8 cellular contexts compared by ENCODE assay signal in genomic region chr9:77011973-77012817, GRCh38. TPM values are rescaled to one million over a fixed set of nuclear protein-coding genes. Genes with fewer than 3 reads are reported as not detected.
DNase-seq lines count a peak whose midpoint lies in the region; ATAC-seq lines count a peak whose summit lies in the region.

No MANE protein-coding gene starts in this region.

- H3K79me1 ChIP-seq in mesenchymal stem cell (replicated peaks; ENCODE audit: low read length, poor library complexity, severe bottlenecking): no peaks in the 10 kb centered on the region

- no peak overlapping the region for H2BK5ac ChIP-seq in mesenchymal stem cell (ENCODE audit: low read depth, low read length, poor library complexity, severe bottlenecking)

- H3K4me1 Mint-ChIP-seq in dendritic cell treated with granulocyte-macrophage colony-stimulating factor and Interleukin-4, amounts not matched to agents 40 ng/mL and 50 ng/mL, for 4 days (ENCODE audit: low read depth): peaks cover 7% of the 10 kb centered on the region

- no peak overlapping the region for H3K23ac ChIP-seq in mesenchymal stem cell (ENCODE audit: low read length in 2 of 2)

- no peaks in the 10 kb centered on the region for H3K9me3 Mint-ChIP-seq in dendritic cell treated with granulocyte-macrophage colony-stimulating factor and Interleukin-4, amounts not matched to agents 40 ng/mL and 50 ng/mL, for 4 days

- no peaks in the 10 kb centered on the region for H3K9me3 ChIP-seq in HUES6 (ENCODE audit: control insufficient read depth, insufficient read depth, low read depth, low read length)
- peaks cover 2% of the 10 kb centered on the region for H3K9me3 ChIP-seq in mesenchymal stem cell (ENCODE audit: control insufficient read depth, low read length)

- H3K36me3 Mint-ChIP-seq in dendritic cell treated with granulocyte-macrophage colony-stimulating factor and Interleukin-4, amounts not matched to agents 40 ng/mL and 50 ng/mL, for 4 days (ENCODE audit: low read depth): no peaks in the 10 kb centered on the region

- no peak overlapping the region for H4K91ac ChIP-seq in mesenchymal stem cell (ENCODE audit: low read length)

- no peaks in the 10 kb centered on the region for H3K36me3 ChIP-seq in HUES6 (ENCODE audit: control insufficient read depth, insufficient read depth, low read length)
- H3K36me3 ChIP-seq in mesenchymal stem cell (ENCODE audit: control insufficient read depth in 1 of 2, insufficient read depth in 2 of 2, low read depth in 1 of 2, low read length in 2 of 2): no peaks in the 10 kb centered on the region

- no peak overlapping the region for H2BK15ac ChIP-seq in mesenchymal stem cell (ENCODE audit: low read depth, poor library complexity, severe bottlenecking)

- H2AK5ac ChIP-seq in mesenchymal stem cell (ENCODE audit: low read length, severe bottlenecking): no peak overlapping the region

- no peak overlapping the region for H2BK12ac ChIP-seq in mesenchymal stem cell (ENCODE audit: low read length in 2 of 2)

- DNase-seq in ACHN: peak; percentile 51
- DNase-seq in mesenchymal stem cell: peak; percentile 37
- DNase-seq in stimulated activated CD8-positive, alpha-beta memory T cell treated with anti-CD3 and anti-CD28 coated beads, Interleukin-15, amount 100 ng/mL, for 48 hours (ENCODE audit: low read depth in 2 of 2): peak; percentile 35 to 39
- DNase-seq in NCI-H2081 (lab: John Stamatoyannopoulos, UW): no peak

- peak overlapping the region; percentile 58 for H3K4me3 Mint-ChIP-seq in dendritic cell treated with granulocyte-macrophage colony-stimulating factor and Interleukin-4, amounts not matched to agents 40 ng/mL and 50 ng/mL, for 4 days

- H3K27ac ChIP-seq in HUES6 (ENCODE audit: low read depth, low read length): peak overlapping the region; percentile 55; the same call in 1 of the 2 replicates
- H3K27ac ChIP-seq in mesenchymal stem cell (ENCODE audit: low read length, poor library complexity, severe bottlenecking): no peak overlapping the region

- intact Hi-C loops in dendritic cell treated with granulocyte-macrophage colony-stimulating factor and Interleukin-4, amounts not matched to agents 40 ng/mL and 50 ng/mL, for 4 days (cut with micrococcal nuclease): loop anchor here (5.0 kb wide), 1 partner anchor 255 kb away; no protein-coding TSS in a partner anchor

- H4K8ac ChIP-seq in mesenchymal stem cell (ENCODE audit: low read length): no peak overlapping the region

- no peak overlapping the region for H3K14ac ChIP-seq in mesenchymal stem cell (ENCODE audit: low read length in 2 of 2)

- peaks cover 30% of the 10 kb centered on the region for H3K4me1 ChIP-seq in HUES6 (ENCODE audit: control insufficient read depth, insufficient read depth, low read length)
- H3K4me1 ChIP-seq in mesenchymal stem cell (ENCODE audit: control insufficient read depth, insufficient read depth, low read depth, low read length): peaks cover 25% of the 10 kb centered on the region

- peaks cover 72% of the 10 kb centered on the region for H3K27me3 ChIP-seq in HUES6 (ENCODE audit: control insufficient read depth, insufficient read depth, low read length)
- peaks cover 66 to 95% of the 10 kb centered on the region in 2 experiments for H3K27me3 ChIP-seq in mesenchymal stem cell (ENCODE audit: control insufficient read depth in 1 of 2, insufficient read depth in 1 of 2, low read length in 2 of 2)

- H2BK120ac ChIP-seq in mesenchymal stem cell (ENCODE audit: low read depth, low read length): no peak overlapping the region

- H3K27me3 Mint-ChIP-seq in dendritic cell treated with granulocyte-macrophage colony-stimulating factor and Interleukin-4, amounts not matched to agents 40 ng/mL and 50 ng/mL, for 4 days: peaks cover 83% of the 10 kb centered on the region

- H3K4me3 ChIP-seq in HUES6 (ENCODE audit: low read depth, low read length): peak overlapping the region; percentile 61
- H3K4me3 ChIP-seq in mesenchymal stem cell (ENCODE audit: insufficient read depth in 1 of 2, low read depth in 1 of 2, low read length in 2 of 2): peak overlapping the region; percentile 35 to 70

- WGBS in mesenchymal stem cell: under 1% methylated on average over 37 of the region's 42 CpGs

- H3K27ac Mint-ChIP-seq in dendritic cell treated with granulocyte-macrophage colony-stimulating factor and Interleukin-4, amounts not matched to agents 40 ng/mL and 50 ng/mL, for 4 days: no peak overlapping the region

- no peak overlapping the region for H3K18ac ChIP-seq in mesenchymal stem cell (ENCODE audit: low read depth in 1 of 2, low read length in 2 of 2)

- H3K4ac ChIP-seq in mesenchymal stem cell (ENCODE audit: low read depth in 1 of 2, low read length in 2 of 2): no peak overlapping the region

- H3K4me2 ChIP-seq in mesenchymal stem cell (ENCODE audit: low read length, poor library complexity, severe bottlenecking): peak overlapping the region; percentile 68

- no peak overlapping the region for H2AFZ ChIP-seq in mesenchymal stem cell (ENCODE audit: low read depth, low read length)

- in situ Hi-C loops in ACHN (cut with HindIII; ENCODE audit: low pct_ligation_motif_present, low pct_unique_long_range_greater_than_20kb, low sequenced_read_pairs): no loop called here

- ATAC-seq in GM19372 (IDR thresholded peaks at IDR 0.05; ENCODE audit: low read depth, unreplicated experiment): peak; percentile 81
- peak; percentile 64 to 65 for ATAC-seq in activated CD4-positive, CD25-positive, alpha-beta regulatory T cell treated with anti-CD3 and anti-CD28 coated beads, Interleukin-2, amount 50 U/mL, for 24 hours

- H3K9ac ChIP-seq in HUES6 (ENCODE audit: low read length) (peak overlapping the region; percentile 81), mesenchymal stem cell (ENCODE audit: low read length) (peak overlapping the region; percentile 46)

RNA-seq across cellular contexts. Expression of gene FOXB2, which starts 7.3 kb away (rescaled TPM):
- not detected for polyA plus RNA-seq in mesenchymal stem cell (2013, experiment 1 of 2)
- polyA plus RNA-seq in mesenchymal stem cell (2013, experiment 2 of 2): not detected

Comparison
In these comparisons a context has a peak if more than half of its experiments do, and no peak if none do; other contexts are left out.
1. DNase-seq: peak in ACHN (single experiment), mesenchymal stem cell (single experiment) and stimulated activated CD8-positive, alpha-beta memory T cell treated with anti-CD3 and anti-CD28 coated beads, Interleukin-15, amount 100 ng/mL, for 48 hours (2 of 2); none in NCI-H2081 (0 of 2).